16 cellular contexts compared by ENCODE assay signal in the genomic region with DNA sequence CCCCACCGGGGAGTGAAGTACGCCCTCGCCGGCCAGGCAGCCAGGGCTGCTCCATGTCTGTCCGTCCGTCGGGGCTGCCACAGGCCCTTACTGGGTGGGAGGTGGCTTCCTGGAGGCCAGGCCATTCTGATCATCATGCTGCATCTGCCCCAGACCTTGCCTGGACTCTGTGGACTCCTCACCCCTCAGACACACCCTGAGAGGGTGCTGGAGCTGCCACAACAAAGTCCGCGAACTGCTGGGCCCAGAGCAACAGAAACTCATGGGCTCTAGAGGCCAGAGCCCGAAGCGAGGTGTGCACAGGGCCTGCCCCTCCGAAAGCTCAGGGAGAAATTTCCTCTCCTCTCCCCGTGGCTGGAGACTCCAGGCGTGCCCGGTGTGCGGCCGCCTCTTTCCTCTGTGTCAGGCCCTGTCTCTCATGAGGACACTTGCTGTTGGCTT.
DNase-seq lines count a peak whose midpoint lies in the region; ATAC-seq and TF ChIP-seq lines count a peak whose summit lies in the region.
"Had no signal": no experiment of that assay in that cellular context is flagged by ENCODE, and none has a peak within 500 bp of the region (broad histone marks: within the 10 kb centered on the region; RNA-seq: fewer than 3 reads in every experiment).

No MANE protein-coding gene starts in this region.

- H3K4me1 Mint-ChIP-seq in activated naive CD4-positive, alpha-beta T cell treated with anti-CD3 and anti-CD28 coated beads for 36 hours (ENCODE audit: low read depth), result no peaks in the 10 kb centered on the region
- H3K4me1 Mint-ChIP-seq in neural progenitor cell, result no peaks in the 10 kb centered on the region
- peaks cover 6% of the 10 kb centered on the region for H3K4me1 Mint-ChIP-seq in Caco-2 (ENCODE audit: low read depth, unreplicated experiment)
- H3K4me1 Mint-ChIP-seq: memory B cell had no signal

- no TSS peak for BruUV-seq in Caco-2 (replicated peaks; lab: Mats Ljungman, UMichigan)

- no peaks in the 10 kb centered on the region for H3K36me3 Mint-ChIP-seq in activated naive CD4-positive, alpha-beta T cell treated with anti-CD3 and anti-CD28 coated beads for 36 hours (ENCODE audit: low read depth)
- no peaks in the 10 kb centered on the region for H3K36me3 Mint-ChIP-seq in neural progenitor cell
- H3K36me3 Mint-ChIP-seq in Caco-2 (ENCODE audit: insufficient read depth, unreplicated experiment), result no peaks in the 10 kb centered on the region

- H3K9ac ChIP-seq in neural progenitor cell, result no peak overlapping the region

- H3K79me2 ChIP-seq in neural progenitor cell (ENCODE audit: low read depth), result no peaks in the 10 kb centered on the region

- CTCF ChIA-PET in activated naive CD4-positive, alpha-beta T cell treated with anti-CD3 and anti-CD28 coated beads for 36 hours (lab: Charles Lee), result no interaction called here
- CTCF ChIA-PET in Caco-2 (lab: Charles Lee), result no interaction called here

- H3K4me3 Mint-ChIP-seq in activated naive CD4-positive, alpha-beta T cell treated with anti-CD3 and anti-CD28 coated beads for 36 hours, result no peak overlapping the region
- H3K4me3 Mint-ChIP-seq in neural progenitor cell (no peak overlapping the region), Caco-2 (ENCODE audit: unreplicated experiment) (no peak overlapping the region)
- H3K4me3 Mint-ChIP-seq: memory B cell had no signal

- POLR2A ChIA-PET in Caco-2 (lab: Charles Lee), result no interaction called here

- peaks cover 6% of the 10 kb centered on the region for H3K36me3 ChIP-seq in left ventricle myocardium inferior
- no peaks in the 10 kb centered on the region for H3K36me3 ChIP-seq in neural progenitor cell
- H3K36me3 ChIP-seq in upper lobe of right lung, result no peaks in the 10 kb centered on the region
- H3K36me3 ChIP-seq in Caco-2 (ENCODE audit: control insufficient read depth, insufficient read depth, low read length), result no peaks in the 10 kb centered on the region
- H3K36me3 ChIP-seq: gastroesophageal sphincter, sigmoid colon had no signal

- H3K9me3 ChIP-seq in left ventricle myocardium inferior (replicated peaks) (no peaks in the 10 kb centered on the region), neural progenitor cell (ENCODE audit: low read depth) (no peaks in the 10 kb centered on the region), upper lobe of right lung (no peaks in the 10 kb centered on the region), Caco-2 (no peaks in the 10 kb centered on the region)
- H3K9me3 ChIP-seq: gastroesophageal sphincter, sigmoid colon had no signal

- TF ChIP-seq CTCF in left ventricle myocardium inferior (IDR thresholded peaks at IDR 0.05; ENCODE audit: borderline replicate concordance) (no peak), neural progenitor cell (IDR thresholded peaks at IDR 0.05) (no peak), upper lobe of right lung (IDR thresholded peaks at IDR 0.05) (no peak), Caco-2 (IDR thresholded peaks at IDR 0.05; ENCODE audit: insufficient read depth in 1 of 2, low read depth in 1 of 2, low read length in 1 of 2, severe bottlenecking in 1 of 2, unreplicated experiment in 1 of 2) (no peak)

- H3K4me2 ChIP-seq in neural progenitor cell, result no peak overlapping the region

- H3K4me3 ChIP-seq in left ventricle myocardium inferior, result no peak overlapping the region
- no peak overlapping the region for H3K4me3 ChIP-seq in neural progenitor cell
- no peak overlapping the region for H3K4me3 ChIP-seq in upper lobe of right lung
- H3K4me3 ChIP-seq in Caco-2 (ENCODE audit: low read depth, low read length), result no peak overlapping the region
- H3K4me3 ChIP-seq: gastroesophageal sphincter, sigmoid colon had no signal

- no peaks in the 10 kb centered on the region for H4K20me1 ChIP-seq in neural progenitor cell (ENCODE audit: low read depth)

- H2AFZ ChIP-seq in neural progenitor cell (replicated peaks), result no peak overlapping the region

- H3K27ac ChIP-seq in left ventricle myocardium inferior (replicated peaks), result no peak overlapping the region
- no peak overlapping the region for H3K27ac ChIP-seq in neural progenitor cell
- no peak overlapping the region for H3K27ac ChIP-seq in upper lobe of right lung
- H3K27ac ChIP-seq: gastroesophageal sphincter, sigmoid colon had no signal

- intact Hi-C loops in activated naive CD4-positive, alpha-beta T cell treated with anti-CD3 and anti-CD28 coated beads for 36 hours (cut with micrococcal nuclease), result no loop called here
- intact Hi-C loops in left ventricle myocardium inferior (cut with micrococcal nuclease), result no loop called here
- intact Hi-C loops in upper lobe of right lung (cut with DNase I), result no loop called here
- intact Hi-C loops in Caco-2 (cut with micrococcal nuclease; ENCODE audit: unreplicated experiment), result no loop called here

- H3K27ac Mint-ChIP-seq in activated naive CD4-positive, alpha-beta T cell treated with anti-CD3 and anti-CD28 coated beads for 36 hours, result no peak overlapping the region
- H3K27ac Mint-ChIP-seq in neural progenitor cell, result peak overlapping the region; percentile 74
- no peak overlapping the region for H3K27ac Mint-ChIP-seq in Caco-2 (ENCODE audit: unreplicated experiment)
- H3K27ac Mint-ChIP-seq: memory B cell had no signal

- H3F3A ChIP-seq in neural progenitor cell (ENCODE audit: low read depth), result no peaks in the 10 kb centered on the region

- H3K4me1 ChIP-seq in left ventricle myocardium inferior (peaks cover 36% of the 10 kb centered on the region), neural progenitor cell (no peaks in the 10 kb centered on the region), upper lobe of right lung (no peaks in the 10 kb centered on the region), Caco-2 (peaks cover 10% of the 10 kb centered on the region; the same call in 1 of the 2 replicates)
- H3K4me1 ChIP-seq: gastroesophageal sphincter, sigmoid colon had no signal

- H3K27me3 Mint-ChIP-seq in activated naive CD4-positive, alpha-beta T cell treated with anti-CD3 and anti-CD28 coated beads for 36 hours (ENCODE audit: low read depth), result no peaks in the 10 kb centered on the region
- H3K27me3 Mint-ChIP-seq in neural progenitor cell (ENCODE audit: insufficient read depth, low read depth), result peaks cover 8% of the 10 kb centered on the region
- H3K27me3 Mint-ChIP-seq in Caco-2 (ENCODE audit: insufficient read depth, unreplicated experiment), result no peaks in the 10 kb centered on the region
- H3K27me3 Mint-ChIP-seq: memory B cell had no signal

- ATAC-seq in upper lobe of right lung (no peak), GM21423 (IDR thresholded peaks at IDR 0.05; ENCODE audit: unreplicated experiment) (no peak)
- ATAC-seq: gastroesophageal sphincter had no signal

- H3K27me3 ChIP-seq in left ventricle myocardium inferior (ENCODE audit: low read depth) (no peaks in the 10 kb centered on the region), neural progenitor cell (peaks cover 5% of the 10 kb centered on the region), upper lobe of right lung (no peaks in the 10 kb centered on the region), Caco-2 (replicated peaks; ENCODE audit: control insufficient read depth, insufficient read depth, low read length) (no peaks in the 10 kb centered on the region)
- H3K27me3 ChIP-seq: gastroesophageal sphincter, sigmoid colon had no signal

- DNase-seq in activated naive CD4-positive, alpha-beta T cell treated with anti-CD3 and anti-CD28 coated beads for 36 hours, result peak; percentile 2
- DNase-seq in activated naive CD4-positive, alpha-beta T cell treated with Interleukin-2 at 50 U/mL for 16 hours, result no peak
- DNase-seq in left ventricle myocardium inferior, result peak; percentile 11
- no peak for DNase-seq in neural progenitor cell (ENCODE audit: low spot score)
- DNase-seq in upper lobe of right lung, result peak; percentile 39
- DNase-seq in Caco-2, result no peak
- no peak for DNase-seq in HCEC 1CT
- DNase-seq: activated CD4-positive, alpha-beta T cell treated with anti-CD3 and anti-CD28 coated beads for 4 hours; GOT3; NCI-H2029; NCI-H510A treated with DMSO at 0.1 percent for 48 hours; T1000 had no signal

- no peaks in the 10 kb centered on the region for H3K9me3 Mint-ChIP-seq in activated naive CD4-positive, alpha-beta T cell treated with anti-CD3 and anti-CD28 coated beads for 36 hours
- H3K9me3 Mint-ChIP-seq in neural progenitor cell, result no peaks in the 10 kb centered on the region
- H3K9me3 Mint-ChIP-seq in Caco-2 (ENCODE audit: unreplicated experiment), result no peaks in the 10 kb centered on the region
- H3K9me3 Mint-ChIP-seq: memory B cell had no signal

Comparison
In these comparisons a context has a peak if more than half of its experiments do, and no peak if none do; other contexts are left out.
1. DNase-seq: peak in activated naive CD4-positive, alpha-beta T cell treated with anti-CD3 and anti-CD28 coated beads for 36 hours (single experiment), left ventricle myocardium inferior (single experiment) and upper lobe of right lung (single experiment); none in activated naive CD4-positive, alpha-beta T cell treated with Interleukin-2 at 50 U/mL for 16 hours (single experiment), neural progenitor cell (single experiment), Caco-2 (0 of 2) and HCEC 1CT (single experiment).